8 cellular contexts compared by ENCODE assay signal in genomic region chr12:14384783-14385638, GRCh38. TPM values are rescaled to one million over a fixed set of nuclear protein-coding genes. Genes with fewer than 3 reads are reported as not detected.
DNase-seq lines count a peak whose midpoint lies in the region; ATAC-seq, FAIRE-seq and TF ChIP-seq lines count a peak whose summit lies in the region.

No MANE protein-coding gene starts in this region.

- H3K27me3 ChIP-seq in bronchial epithelial cell (ENCODE audit: control insufficient read depth, insufficient read depth, low read length) = no peaks in the 10 kb centered on the region
- H3K27me3 ChIP-seq in smooth muscle cell (ENCODE audit: low read depth) = no peaks in the 10 kb centered on the region

- H3K36me3 Mint-ChIP-seq in immature natural killer cell = peaks cover 12 to 24% (median 17%) of the 10 kb centered on the region in 3 donors

- peak; percentile 98 for ATAC-seq in HG02642 (IDR thresholded peaks at IDR 0.05; ENCODE audit: poor library complexity, unreplicated experiment)

- 18% methylated on average over 2 of the region's 2 CpGs for WGBS in smooth muscle cell (ENCODE audit: low lambda C conversion rate)

- no peak overlapping the region for H2AFZ ChIP-seq in smooth muscle cell (ENCODE audit: low read depth)

- H3K4me3 Mint-ChIP-seq in immature natural killer cell = peak overlapping the region; percentile 71 to 86 (median 75)

- H3K27me3 Mint-ChIP-seq in immature natural killer cell (ENCODE audit: low read depth in 3 of 3) = peaks cover 0 to 3% (median 2%) of the 10 kb centered on the region in 3 donors

- peaks cover under 1% of the 10 kb centered on the region for H3K9me3 ChIP-seq in smooth muscle cell (replicated peaks; ENCODE audit: low read depth)

- peaks cover 68 to 90% of the 10 kb centered on the region in 2 donors for H3K4me1 Mint-ChIP-seq in immature natural killer cell

- peaks cover 29% of the 10 kb centered on the region for H3K4me1 ChIP-seq in smooth muscle cell (ENCODE audit: low read depth)

- H3K4me3 ChIP-seq in bronchial epithelial cell (ENCODE audit: low read depth, low read length) = no peak overlapping the region
- H3K4me3 ChIP-seq in smooth muscle cell = peak overlapping the region; percentile 42

- H3F3A ChIP-seq in smooth muscle cell (ENCODE audit: low read depth) = peaks cover 17% of the 10 kb centered on the region

- H4K20me1 ChIP-seq in smooth muscle cell (ENCODE audit: low read depth) = no peaks in the 10 kb centered on the region

- FAIRE-seq in bronchial epithelial cell (lab: Jason Lieb, UNC) = no peak

- H3K9ac ChIP-seq in smooth muscle cell (ENCODE audit: low read depth) = no peak overlapping the region

- TF ChIP-seq CTCF in bronchial epithelial cell (IDR thresholded peaks at IDR 0.05; ENCODE audit: insufficient read depth, low read length, severe bottlenecking) (no peak), smooth muscle cell (IDR thresholded peaks at IDR 0.05; ENCODE audit: borderline replicate concordance, insufficient read depth, poor library complexity, severe bottlenecking) (no peak)

- H3K36me3 ChIP-seq in bronchial epithelial cell (ENCODE audit: control insufficient read depth, insufficient read depth, low read length) = no peaks in the 10 kb centered on the region
- H3K36me3 ChIP-seq in smooth muscle cell (ENCODE audit: low read depth) = no peaks in the 10 kb centered on the region

- peak overlapping the region; percentile 66 for H3K4me2 ChIP-seq in smooth muscle cell

- peak overlapping the region; percentile 88 to 96 (median 91) for H3K27ac Mint-ChIP-seq in immature natural killer cell

- DNase-seq in activated gamma-delta T cell treated with Interleukin-2 at 50 U/mL for 16 hours = peak; percentile 41
- no peak for DNase-seq in activated gamma-delta T cell (lab: John Stamatoyannopoulos, UW)
- DNase-seq in NCI-H1105 treated with DMSO at 0.1 percent for 48 hours (lab: John Stamatoyannopoulos, UW) = peak; percentile 98
- DNase-seq in T-helper 2 cell = peak in 4 of 5 experiments; percentile 17 to 98 (median 62)
- peak; percentile 84 for DNase-seq in bronchial epithelial cell (ENCODE audit: low read depth)
- DNase-seq in immature natural killer cell = peak; percentile 72 to 76 (median 75)
- no peak for DNase-seq in smooth muscle cell (lab: John Stamatoyannopoulos, UW; ENCODE audit: unreplicated experiment)

- peak overlapping the region; percentile 71 for H3K27ac ChIP-seq in smooth muscle cell (ENCODE audit: low read depth)

- H3K9me3 Mint-ChIP-seq in immature natural killer cell = peaks cover 3 to 8% (median 4%) of the 10 kb centered on the region in 6 donors

- H3K79me2 ChIP-seq in smooth muscle cell (ENCODE audit: low read depth) = peaks cover 100% of the 10 kb centered on the region

RNA-seq across cellular contexts. Expression of gene ATF7IP, which starts 19.5 kb away (rescaled TPM):
- total RNA-seq in bronchial epithelial cell (13.1 and 22.4 TPM in 2 replicates), smooth muscle cell (66.8 and 74.6 TPM in 2 replicates)
- polyA plus RNA-seq in immature natural killer cell (100 to 1,000 TPM in 1 of 3 donors, 10 to 100 TPM in 2; 47.9 to 114 (median 84.9) TPM), smooth muscle cell (27.5 and 32.3 TPM in 2 replicates)

Comparison
In these comparisons a context has a peak if more than half of its experiments do, and no peak if none do; other contexts are left out.
1. DNase-seq: peak in activated gamma-delta T cell treated with Interleukin-2 at 50 U/mL for 16 hours (single experiment), NCI-H1105 treated with DMSO at 0.1 percent for 48 hours (single experiment), T-helper 2 cell (4 of 5), bronchial epithelial cell (single experiment) and immature natural killer cell (3 of 3); none in activated gamma-delta T cell (single experiment) and smooth muscle cell (single experiment).